17 cellular contexts compared by ENCODE assay signal in the genomic region with DNA sequence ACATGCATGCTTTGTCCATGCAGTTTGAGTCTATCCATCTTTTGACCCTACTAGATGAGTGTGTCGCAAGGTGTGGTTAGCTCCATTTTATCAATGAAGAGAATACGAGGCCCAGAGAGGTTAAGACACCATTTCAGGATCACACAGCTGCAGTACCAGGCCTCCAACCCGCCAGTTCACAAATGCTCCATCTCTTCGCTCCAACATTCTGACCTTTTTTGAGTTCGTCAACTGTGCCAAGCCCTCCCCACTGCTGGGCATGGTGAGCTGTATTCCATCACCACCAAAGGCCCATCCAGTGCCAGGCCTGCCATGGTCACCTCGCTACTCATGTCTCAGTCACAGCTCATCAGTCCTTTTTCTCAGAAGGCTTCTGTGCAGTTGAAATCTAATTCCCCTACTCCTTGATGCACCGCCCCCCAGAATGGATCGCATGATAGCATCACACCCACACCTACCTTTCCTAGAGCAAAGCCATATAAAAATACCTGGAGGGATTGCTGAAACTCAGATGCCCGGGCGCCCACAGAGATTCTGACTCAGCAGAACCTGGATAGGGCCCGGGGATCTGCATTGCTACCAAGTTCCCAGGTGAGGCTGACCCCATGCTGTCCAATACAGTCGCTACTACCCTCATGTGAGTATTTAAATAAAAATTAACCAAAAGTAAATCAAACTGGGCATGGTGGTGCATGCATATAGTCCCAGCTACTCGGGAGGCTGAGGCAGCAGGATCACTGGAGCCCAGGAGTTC. TPM values are rescaled to one million over a fixed set of nuclear protein-coding genes. Genes with fewer than 3 reads are reported as not detected.
DNase-seq lines count a peak whose midpoint lies in the region; ATAC-seq and TF ChIP-seq lines count a peak whose summit lies in the region.
"Had no signal": no experiment of that assay in that cellular context is flagged by ENCODE, and none has a peak within 500 bp of the region (broad histone marks: within the 10 kb centered on the region; RNA-seq: fewer than 3 reads in every experiment).

No MANE protein-coding gene starts in this region.

- peaks cover 70% of the 10 kb centered on the region for H3K4me1 Mint-ChIP-seq in nephron progenitor cell
- H3K4me1 Mint-ChIP-seq in stimulated activated effector memory CD8-positive, alpha-beta T cell treated with anti-CD3 and anti-CD28 coated beads, Interleukin-12 subunit alpha, Interleukin-12 subunit beta, amount 100 ng/mL, for 72 hours, result no peaks in the 10 kb centered on the region
- H3K4me1 Mint-ChIP-seq: B cell had no signal

- no peak overlapping the region for H3K4me3 Mint-ChIP-seq in nephron progenitor cell
- no peak overlapping the region for H3K4me3 Mint-ChIP-seq in stimulated activated effector memory CD8-positive, alpha-beta T cell treated with anti-CD3 and anti-CD28 coated beads, Interleukin-12 subunit alpha, Interleukin-12 subunit beta, amount 100 ng/mL, for 72 hours
- H3K4me3 Mint-ChIP-seq: B cell; CD4-positive, alpha-beta T cell; H9 had no signal

- DNase-seq in left ventricle myocardium superior (no peak), Right ventricle myocardium superior (no peak), nephron progenitor cell (no peak)
- DNase-seq in stimulated activated effector memory CD8-positive, alpha-beta T cell treated with anti-CD3 and anti-CD28 coated beads, Interleukin-12 subunit alpha, Interleukin-12 subunit beta, amount 100 ng/mL, for 72 hours (ENCODE audit: low spot score in 2 of 2), result no peak
- DNase-seq: Caco-2; CD4-positive, alpha-beta T cell; DMS79 treated with DMSO at 0.1 percent for 48 hours; GF-D8; GOT3; H9 had no signal

- TF ChIP-seq CTCF in HEK293 (tag by site-specific recombination; IDR thresholded peaks at IDR 0.05) (no peak), nephron progenitor cell (IDR thresholded peaks at IDR 0.05) (no peak)

- no peaks in the 10 kb centered on the region for H3K4me1 ChIP-seq in HEK293 (ENCODE audit: control insufficient read depth, insufficient read depth, low read length)
- peaks cover 74 to 82% (median 79%) of the 10 kb centered on the region in 3 donors for H3K4me1 ChIP-seq in skeletal muscle tissue (ENCODE audit: control insufficient read depth in 3 of 3, insufficient read depth in 3 of 3, low read length in 3 of 3)
- H3K4me1 ChIP-seq: Caco-2 had no signal

- H3K4me3 ChIP-seq in HEK293 (ENCODE audit: low read depth, low read length), result no peak overlapping the region
- peak overlapping the region in 1 of 3 donors; percentile 6 for H3K4me3 ChIP-seq in skeletal muscle tissue (ENCODE audit: low read length in 3 of 3)

- ATAC-seq in left ventricle myocardium superior (peak; percentile 14), Right ventricle myocardium superior (ENCODE audit: poor library complexity) (no peak), GM18520 (IDR thresholded peaks at IDR 0.05; ENCODE audit: unreplicated experiment) (no peak)
- no peak for ATAC-seq in stimulated activated effector memory CD8-positive, alpha-beta T cell treated with anti-CD3 and anti-CD28 coated beads, Interleukin-12 subunit alpha, Interleukin-12 subunit beta, amount 100 ng/mL, for 72 hours

- H3K9me3 ChIP-seq in HEK293 (ENCODE audit: control insufficient read depth, insufficient read depth, low read depth, low read length) (no peaks in the 10 kb centered on the region), skeletal muscle tissue (ENCODE audit: control insufficient read depth in 3 of 3, low read length in 3 of 3) (no peaks in the 10 kb centered on the region)
- H3K9me3 ChIP-seq: Caco-2 had no signal

- peaks cover 23% of the 10 kb centered on the region for H3K36me3 Mint-ChIP-seq in nephron progenitor cell (ENCODE audit: low read depth)
- H3K36me3 Mint-ChIP-seq in stimulated activated effector memory CD8-positive, alpha-beta T cell treated with anti-CD3 and anti-CD28 coated beads, Interleukin-12 subunit alpha, Interleukin-12 subunit beta, amount 100 ng/mL, for 72 hours, result no peaks in the 10 kb centered on the region

- peak overlapping the region in 2 of 3 donors; percentile 2 to 74 for H3K9ac ChIP-seq in skeletal muscle tissue (ENCODE audit: low read depth in 1 of 3, low read length in 3 of 3)

- CTCF ChIA-PET in HEK293 (lab: Yijun Ruan, JAX), result interaction anchor here (1.8 kb wide), 1 partner anchor 40 kb away, joined by 5 read pairs; no protein-coding TSS in a partner anchor

- H3K27ac ChIP-seq in HEK293 (ENCODE audit: extremely low read depth, low read depth, low read length) (no peak overlapping the region), skeletal muscle tissue (ENCODE audit: low read depth, low read length) (peak overlapping the region; percentile 42)
- H3K27ac ChIP-seq: C4-2B had no signal

- intact Hi-C loops in left ventricle myocardium superior (cut with micrococcal nuclease), result no loop called here
- intact Hi-C loops in Right ventricle myocardium superior (cut with DNase I), result no loop called here

- H3K27me3 ChIP-seq in skeletal muscle tissue (ENCODE audit: control insufficient read depth in 3 of 3, insufficient read depth in 3 of 3, low read length in 3 of 3), result no peaks in the 10 kb centered on the region

- no peaks in the 10 kb centered on the region for H3K27me3 Mint-ChIP-seq in nephron progenitor cell (ENCODE audit: low read depth, poor library complexity)
- H3K27me3 Mint-ChIP-seq: B cell had no signal

- H3K9me3 Mint-ChIP-seq in nephron progenitor cell, result no peaks in the 10 kb centered on the region
- no peaks in the 10 kb centered on the region for H3K9me3 Mint-ChIP-seq in stimulated activated effector memory CD8-positive, alpha-beta T cell treated with anti-CD3 and anti-CD28 coated beads, Interleukin-12 subunit alpha, Interleukin-12 subunit beta, amount 100 ng/mL, for 72 hours
- H3K9me3 Mint-ChIP-seq: CD4-positive, alpha-beta T cell; H9 had no signal

- no peaks in the 10 kb centered on the region for H3K36me3 ChIP-seq in HEK293 (ENCODE audit: control insufficient read depth in 2 of 2, insufficient read depth in 1 of 2, low read length in 2 of 2)
- H3K36me3 ChIP-seq in skeletal muscle tissue (ENCODE audit: control insufficient read depth in 3 of 3, insufficient read depth in 3 of 3, low read length in 3 of 3), result no peaks in the 10 kb centered on the region

- peak overlapping the region; percentile 12 for H3K27ac Mint-ChIP-seq in nephron progenitor cell
- H3K27ac Mint-ChIP-seq in stimulated activated effector memory CD8-positive, alpha-beta T cell treated with anti-CD3 and anti-CD28 coated beads, Interleukin-12 subunit alpha, Interleukin-12 subunit beta, amount 100 ng/mL, for 72 hours, result no peak overlapping the region
- H3K27ac Mint-ChIP-seq: B cell; CD4-positive, alpha-beta T cell had no signal

- POLR2A ChIA-PET in HEK293 (lab: Yijun Ruan, JAX), result no interaction called here

TF ChIP-seq in HEK293, 187 proteins besides CTCF, POLR2A, EP300 and RAD21:
- TF ChIP-seq ZNF768 (tag by site-specific recombination; IDR thresholded peaks at IDR 0.05) (peak; percentile 56; the same call in 1 of the 2 replicates), BCL6B (tag by site-specific recombination; IDR thresholded peaks at IDR 0.05) (no peak)

RNA-seq across cellular contexts. Expression of gene ZNF423, which starts 38.0 kb away (rescaled TPM):
- 7.8 TPM for total RNA-seq in left ventricle myocardium superior
- total RNA-seq in Right ventricle myocardium superior, result 8.4 TPM
- 16.7 TPM for total RNA-seq in skeletal muscle tissue
- total RNA-seq: A172; B cell; CD4-positive, alpha-beta T cell; HT-29 had no signal
